18 cellular contexts compared by ENCODE assay signal in the genomic region with DNA sequence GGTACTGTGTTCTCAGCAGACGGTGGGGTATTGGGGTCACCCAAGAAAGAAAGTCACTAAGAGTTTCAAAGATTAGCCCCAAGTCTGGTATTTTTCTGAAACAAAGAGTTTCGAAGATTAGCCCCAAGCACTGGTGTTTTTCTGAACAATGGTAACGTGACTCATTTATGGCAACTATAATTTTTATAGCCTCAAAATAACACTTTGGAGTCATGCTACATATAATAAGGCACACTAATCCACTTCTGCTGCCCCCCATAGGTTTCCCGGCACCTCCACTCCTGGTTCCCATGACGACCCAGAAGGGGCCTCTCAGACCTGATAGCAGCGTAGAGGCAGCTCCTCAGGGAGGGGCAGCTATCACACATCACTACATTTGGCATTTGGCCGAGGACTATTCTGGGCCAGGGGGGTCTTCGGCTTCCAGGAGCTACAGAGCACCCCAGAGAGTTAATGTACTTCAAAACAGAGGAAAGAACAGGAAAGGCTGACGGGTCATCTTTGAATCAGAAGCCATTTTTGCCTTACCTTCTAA. TPM values are rescaled to one million over a fixed set of nuclear protein-coding genes. Genes with fewer than 3 reads are reported as not detected.
DNase-seq lines count a peak whose midpoint lies in the region; ATAC-seq, FAIRE-seq and TF ChIP-seq lines count a peak whose summit lies in the region.
"Had no signal": no experiment of that assay in that cellular context is flagged by ENCODE, and none has a peak within 500 bp of the region (broad histone marks: within the 10 kb centered on the region; RNA-seq: fewer than 3 reads in every experiment).

No MANE protein-coding gene starts in this region.

- in situ Hi-C loops in K562 (cut with MboI): no loop called here

- H3F3A ChIP-seq in neural progenitor cell (ENCODE audit: low read depth): peaks cover 4% of the 10 kb centered on the region

- CTCF ChIA-PET in K562 (lab: Yijun Ruan, JAX; ENCODE audit: low intra/inter-chr PET ratio): no interaction called here

- H3K36me3 Mint-ChIP-seq in neural progenitor cell: no peaks in the 10 kb centered on the region

- H3K27ac ChIP-seq in K562 (ENCODE audit: extremely low read depth, low read depth, low read length): no peak overlapping the region
- H3K27ac ChIP-seq in neural progenitor cell: no peak overlapping the region
- H3K27ac ChIP-seq: 22Rv1, BLaER1 had no signal

- no peak overlapping the region for H3K4me3 ChIP-seq in K562
- H3K4me3 ChIP-seq in neural progenitor cell: no peak overlapping the region
- H3K4me3 ChIP-seq: BLaER1 had no signal

- H3K79me2 ChIP-seq in K562 (ENCODE audit: control insufficient read depth, insufficient read depth, low read length) (no peaks in the 10 kb centered on the region), neural progenitor cell (ENCODE audit: low read depth) (no peaks in the 10 kb centered on the region)

- H3K27ac Mint-ChIP-seq in neural progenitor cell: peak overlapping the region; percentile 81
- H3K27ac Mint-ChIP-seq: CD8-positive, alpha-beta memory T cell had no signal

- ATAC-seq in K562 (no peak), GM19023 (IDR thresholded peaks at IDR 0.05; ENCODE audit: unreplicated experiment) (no peak)
- ATAC-seq: Right ventricle myocardium inferior had no signal

- H3K9ac ChIP-seq in K562 (ENCODE audit: insufficient read depth in 1 of 2, low read depth in 2 of 2, low read length in 2 of 2): no peak overlapping the region
- H3K9ac ChIP-seq in neural progenitor cell: no peak overlapping the region
- H3K9ac ChIP-seq: BLaER1, SK-N-SH had no signal

- no peak overlapping the region for H2AFZ ChIP-seq in K562 (ENCODE audit: low read depth, low read length)
- H2AFZ ChIP-seq in neural progenitor cell (replicated peaks): no peak overlapping the region

- no peaks in the 10 kb centered on the region for H3K9me1 ChIP-seq in K562 (ENCODE audit: control insufficient read depth, insufficient read depth, low read length)

- no peak for TF ChIP-seq RAD21 in K562 (CRISPR knock-in tag; conservative IDR thresholded peaks at IDR 0.05 in 1 of 2, IDR thresholded peaks at IDR 0.05 in 1 of 2)

- H3K4me1 ChIP-seq in K562 (replicated peaks in 1 of 2; ENCODE audit: control insufficient read depth in 2 of 2, insufficient read depth in 2 of 2, low read length in 2 of 2) (no peaks in the 10 kb centered on the region), neural progenitor cell (peaks cover 13% of the 10 kb centered on the region)

- no peaks in the 10 kb centered on the region for H3K36me3 ChIP-seq in K562 (ENCODE audit: control insufficient read depth, insufficient read depth, low read length)
- H3K36me3 ChIP-seq in neural progenitor cell: no peaks in the 10 kb centered on the region
- H3K36me3 ChIP-seq: BLaER1 had no signal

- peak overlapping the region; percentile 31 for H3K4me3 Mint-ChIP-seq in neural progenitor cell
- H3K4me3 Mint-ChIP-seq: CD8-positive, alpha-beta memory T cell had no signal

- peaks cover 2% of the 10 kb centered on the region for H3K27me3 Mint-ChIP-seq in neural progenitor cell (ENCODE audit: insufficient read depth, low read depth)

- POLR2A ChIA-PET in K562 (lab: Yijun Ruan, JAX): interaction anchor here (0.6 to 0.9 kb wide), 3 partner anchors 11 to 21 kb away, joined by 3 to 4 read pairs (median 3); no protein-coding TSS in a partner anchor

- no peak for TF ChIP-seq EP300 in K562 (IDR thresholded peaks at IDR 0.05; ENCODE audit: low read length)

- H3K4me2 ChIP-seq in K562 (ENCODE audit: insufficient read depth, low read length): no peak overlapping the region
- H3K4me2 ChIP-seq in neural progenitor cell: no peak overlapping the region
- H3K4me2 ChIP-seq: BLaER1, SK-N-SH had no signal

- no TSS peak for BruUV-seq in K562 (replicated peaks; lab: Mats Ljungman, UMichigan)

- TF ChIP-seq CTCF in K562 (IDR thresholded peaks at IDR 0.05 in 2 of 3, conservative IDR thresholded peaks at IDR 0.05 in 1 of 3; ENCODE audit: insufficient read depth in 2 of 3, low read depth in 1 of 3, low read length in 3 of 3) (no peak), neural progenitor cell (IDR thresholded peaks at IDR 0.05) (no peak)

- peaks cover 34 to 53% of the 10 kb centered on the region in 2 experiments for H3K27me3 ChIP-seq in K562 (ENCODE audit: control insufficient read depth in 2 of 2, insufficient read depth in 2 of 2, low read length in 2 of 2)
- H3K27me3 ChIP-seq in neural progenitor cell: no peaks in the 10 kb centered on the region
- H3K27me3 ChIP-seq: BLaER1 had no signal

- H4K20me1 ChIP-seq in K562 (replicated peaks; ENCODE audit: control insufficient read depth, insufficient read depth, low read length): no peaks in the 10 kb centered on the region
- H4K20me1 ChIP-seq in neural progenitor cell (ENCODE audit: low read depth): no peaks in the 10 kb centered on the region
- H4K20me1 ChIP-seq: BLaER1 had no signal

- H3K9me3 ChIP-seq in K562 (replicated peaks; ENCODE audit: control insufficient read depth, insufficient read depth, low read depth, low read length) (no peaks in the 10 kb centered on the region), neural progenitor cell (ENCODE audit: low read depth) (no peaks in the 10 kb centered on the region)
- H3K9me3 ChIP-seq: SK-N-SH had no signal

- WGBS in K562 (ENCODE audit: insufficient coverage, low coverage, missing lambda C conversion rate): 1% methylated on average over 9 of the region's 9 CpGs

- TF ChIP-seq POLR2A in K562 (conservative IDR thresholded peaks at IDR 0.05): no peak

- intact Hi-C loops in K562 (cut with micrococcal nuclease): no loop called here

- no peak for FAIRE-seq in K562 (lab: Jason Lieb, UNC)

- peak; percentile 15 to 62 for DNase-seq in NCI-H524 (lab: John Stamatoyannopoulos, UW)
- DNase-seq in NCI-H524 treated with DMSO at 0.1 percent for 48 hours (lab: John Stamatoyannopoulos, UW): no peak
- DNase-seq in NCI-H2227 (lab: John Stamatoyannopoulos, UW; ENCODE audit: unreplicated experiment): peak; percentile 79
- no peak for DNase-seq in K562 (ENCODE audit: extremely low read depth in 1 of 4, low spot score in 3 of 4)
- DNase-seq in neural progenitor cell (ENCODE audit: low spot score): peak; percentile 29
- no peak for DNase-seq in cortex of kidney (lab: John Stamatoyannopoulos, UW)
- DNase-seq in NOMO-1 treated with dmso at 0.1 percent for 144 hours (lab: John Stamatoyannopoulos, UW; ENCODE audit: unreplicated experiment): no peak
- DNase-seq: CD8-positive, alpha-beta memory T cell; EL; H7; NCI-H1694; NCI-H510A treated with DMSO at 0.1 percent for 48 hours; SK-N-SH had no signal

- H3K9me3 Mint-ChIP-seq in neural progenitor cell: peaks cover 2% of the 10 kb centered on the region

- H3K4me1 Mint-ChIP-seq in neural progenitor cell: peaks cover 37% of the 10 kb centered on the region

TF ChIP-seq in K562, 482 proteins besides CTCF, POLR2A, EP300 and RAD21 (continues in another document):
- TF ChIP-seq RFX1 (IDR thresholded peaks at IDR 0.05) (peak; percentile 60), HDAC1 (IDR thresholded peaks at IDR 0.05) (no peak), NR3C1 (CRISPR knock-in tag; IDR thresholded peaks at IDR 0.05) (no peak), ARID1B (IDR thresholded peaks at IDR 0.05) (no peak)
- TF ChIP-seq, protein P1, sequence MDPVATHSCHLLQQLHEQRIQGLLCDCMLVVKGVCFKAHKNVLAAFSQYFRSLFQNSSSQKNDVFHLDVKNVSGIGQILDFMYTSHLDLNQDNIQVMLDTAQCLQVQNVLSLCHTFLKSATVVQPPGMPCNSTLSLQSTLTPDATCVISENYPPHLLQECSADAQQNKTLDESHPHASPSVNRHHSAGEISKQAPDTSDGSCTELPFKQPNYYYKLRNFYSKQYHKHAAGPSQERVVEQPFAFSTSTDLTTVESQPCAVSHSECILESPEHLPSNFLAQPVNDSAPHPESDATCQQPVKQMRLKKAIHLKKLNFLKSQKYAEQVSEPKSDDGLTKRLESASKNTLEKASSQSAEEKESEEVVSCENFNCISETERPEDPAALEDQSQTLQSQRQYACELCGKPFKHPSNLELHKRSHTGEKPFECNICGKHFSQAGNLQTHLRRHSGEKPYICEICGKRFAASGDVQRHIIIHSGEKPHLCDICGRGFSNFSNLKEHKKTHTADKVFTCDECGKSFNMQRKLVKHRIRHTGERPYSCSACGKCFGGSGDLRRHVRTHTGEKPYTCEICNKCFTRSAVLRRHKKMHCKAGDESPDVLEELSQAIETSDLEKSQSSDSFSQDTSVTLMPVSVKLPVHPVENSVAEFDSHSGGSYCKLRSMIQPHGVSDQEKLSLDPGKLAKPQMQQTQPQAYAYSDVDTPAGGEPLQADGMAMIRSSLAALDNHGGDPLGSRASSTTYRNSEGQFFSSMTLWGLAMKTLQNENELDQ (CRISPR knock-in tag; IDR thresholded peaks at IDR 0.05; ENCODE audit: borderline replicate concordance): no peak

RNA-seq across cellular contexts. Expression of a gene that starts 23.3 kb away (rescaled TPM):
- not detected in 2 replicates for total RNA-seq in K562 (2011; cell fraction: chromatin; rRNA removed; ENCODE audit: low replicate concordance)
- not detected in 2 replicates for total RNA-seq in K562 (2011; cell fraction: nucleolus; rRNA removed)
- total RNA-seq in K562 (2011; cell fraction: nucleoplasm; rRNA removed): not detected in 2 replicates
- total RNA-seq in K562 (2014; rRNA removed): not detected in 2 replicates
- not detected in 2 replicates for total RNA-seq in K562 (2014; rRNA removed; fragmentation: Illumina TruSeq; extraction: Trizol)
- not detected in 2 replicates for total RNA-seq in K562 (2015; rRNA removed; fragmentation: Illumina TruSeq; extraction: Trizol)
- total RNA-seq in K562 (2021): not detected in 2 replicates
- 0.06 TPM in 1 of 2 replicates, not detected in the other for polyA plus RNA-seq in K562 (2011; rRNA removed)
- not detected in 2 replicates for polyA plus RNA-seq in K562 (2011; cell fraction: cytosol; rRNA removed)
- not detected in 2 replicates for polyA plus RNA-seq in K562 (2011; cell fraction: nucleus; rRNA removed)
- not detected in 2 replicates for polyA plus RNA-seq in K562 (2012)
- not detected in 2 replicates for polyA plus RNA-seq in K562 (2014; fragmentation: Illumina TruSeq; extraction: Trizol)
- polyA plus RNA-seq in K562 (2014; fragmentation: Nextera tagmentation; extraction: Ambion mirVana): not detected
- polyA plus RNA-seq in K562 (2014; rRNA removed): not detected in 2 replicates
- polyA minus RNA-seq in K562 (2011; rRNA and poly(A)+ RNA removed): not detected in 2 replicates
- not detected in 2 replicates for polyA minus RNA-seq in K562 (2011; cell fraction: cytosol; rRNA and poly(A)+ RNA removed)
- not detected in 2 replicates for polyA minus RNA-seq in K562 (2011; cell fraction: nucleus; rRNA and poly(A)+ RNA removed)
- total RNA-seq in neural progenitor cell (ENCODE audit: low replicate concordance): not detected in 2 replicates
- total RNA-seq: CD8-positive, alpha-beta memory T cell; H7; LHCN-M2; Right ventricle myocardium inferior had no signal
- polyA plus RNA-seq: CD8-positive, alpha-beta memory T cell; SK-N-SH had no signal

Comparison
In these comparisons a context has a peak if more than half of its experiments do, and no peak if none do; other contexts are left out.
1. DNase-seq: peak in NCI-H524 (2 of 2), NCI-H2227 (single experiment) and neural progenitor cell (single experiment); none in NCI-H524 treated with DMSO at 0.1 percent for 48 hours (single experiment), K562 (0 of 4), cortex of kidney (single experiment) and NOMO-1 treated with dmso at 0.1 percent for 144 hours (single experiment).